Comparison of ENCODE assay signal across 8 cellular contexts in the genomic region with DNA sequence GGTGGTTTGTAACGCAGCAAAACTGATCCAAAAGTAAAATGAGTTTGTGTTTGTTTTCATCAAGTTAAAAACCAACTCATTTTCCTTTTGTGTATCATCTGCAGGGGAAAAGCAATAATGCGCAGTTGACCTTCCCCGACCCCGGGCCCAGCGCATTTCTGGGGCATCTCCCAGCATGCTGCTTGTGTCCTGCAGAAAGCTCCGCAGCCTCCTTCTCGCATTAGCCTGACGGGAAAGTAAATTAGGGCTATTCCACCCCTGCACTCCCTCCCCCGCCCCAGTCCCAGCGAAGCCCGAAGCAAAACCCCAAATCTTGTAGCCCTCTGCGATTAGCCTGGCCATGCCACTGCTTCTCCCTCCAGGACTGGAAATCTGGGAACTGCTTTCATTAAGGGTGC.
DNase-seq lines count a peak whose midpoint lies in the region; ATAC-seq and TF ChIP-seq lines count a peak whose summit lies in the region.

No MANE protein-coding gene starts in this region.

- no peaks in the 10 kb centered on the region for H3K36me3 ChIP-seq in BLaER1 treated with 17β-estradiol and CSF1 and Interleukin-3, amounts not matched to agents 10 nM and 100 nM
- H3K36me3 ChIP-seq in SJSA1 (no peaks in the 10 kb centered on the region), rectal smooth muscle tissue (ENCODE audit: control insufficient read depth, insufficient read depth, low read length) (no peaks in the 10 kb centered on the region)

- peak overlapping the region in 4 of 11 experiments; percentile 63 to 77 (median 73); a peak in 5 of 22 replicates for H3K9ac ChIP-seq in BLaER1 treated with 17β-estradiol and CSF1 and Interleukin-3, amounts not matched to agents 10 nM and 100 nM
- no peak overlapping the region for H3K9ac ChIP-seq in rectal smooth muscle tissue (ENCODE audit: low read length)

- H3K27ac ChIP-seq in BLaER1 treated with 17β-estradiol and CSF1 and Interleukin-3, amounts not matched to agents 10 nM and 100 nM, result peak overlapping the region in 2 of 11 experiments; percentile 74 to 82; a peak in 1 of 22 replicates
- H3K27ac ChIP-seq in SJSA1, result peak overlapping the region; percentile 32; the same call in 1 of the 2 replicates
- H3K27ac ChIP-seq in rectal smooth muscle tissue (ENCODE audit: low read depth, low read length), result no peak overlapping the region

- peaks cover 16 to 42% (median 34%) of the 10 kb centered on the region in 10 experiments for H3K4me1 ChIP-seq in BLaER1 treated with 17β-estradiol and CSF1 and Interleukin-3, amounts not matched to agents 10 nM and 100 nM
- H3K4me1 ChIP-seq in SJSA1 (replicated peaks) (peaks cover 12% of the 10 kb centered on the region), rectal smooth muscle tissue (ENCODE audit: control insufficient read depth, insufficient read depth, low read length) (peaks cover 2% of the 10 kb centered on the region)

- H3K9me3 ChIP-seq in BLaER1 treated with 17β-estradiol and CSF1 and Interleukin-3, amounts not matched to agents 10 nM and 100 nM (replicated peaks in 1 of 11), result no peaks in the 10 kb centered on the region
- no peaks in the 10 kb centered on the region for H3K9me3 ChIP-seq in SJSA1 (replicated peaks)

- no peaks in the 10 kb centered on the region for H3K27me3 ChIP-seq in BLaER1 treated with 17β-estradiol and CSF1 and Interleukin-3, amounts not matched to agents 10 nM and 100 nM
- H3K27me3 ChIP-seq in SJSA1 (replicated peaks), result no peaks in the 10 kb centered on the region
- H3K27me3 ChIP-seq in rectal smooth muscle tissue (ENCODE audit: control insufficient read depth, insufficient read depth, low read length), result no peaks in the 10 kb centered on the region

- no peak for ATAC-seq in GM19328 (IDR thresholded peaks at IDR 0.05; ENCODE audit: unreplicated experiment)

- H3K4me2 ChIP-seq in BLaER1 treated with 17β-estradiol and CSF1 and Interleukin-3, amounts not matched to agents 10 nM and 100 nM, result peak overlapping the region in 6 of 11 experiments; percentile 72 to 87 (median 76); a peak in 6 of 22 replicates

- H3K4me3 ChIP-seq in BLaER1 treated with 17β-estradiol and CSF1 and Interleukin-3, amounts not matched to agents 10 nM and 100 nM, result no peak overlapping the region
- H3K4me3 ChIP-seq in SJSA1 (no peak overlapping the region; the same call in 1 of the 2 replicates), fibroblast of pulmonary artery (replicated peaks; ENCODE audit: low read depth, low read length) (peak overlapping the region; percentile 47), rectal smooth muscle tissue (ENCODE audit: low read length) (peak overlapping the region; percentile 53)

- H4K20me1 ChIP-seq in BLaER1 treated with 17β-estradiol and CSF1 and Interleukin-3, amounts not matched to agents 10 nM and 100 nM, result no peaks in the 10 kb centered on the region

- TF ChIP-seq CTCF in fibroblast of pulmonary artery (IDR thresholded peaks at IDR 0.05; ENCODE audit: low read length, missing control alignments), result no peak

- DNase-seq in SJSA1 (ENCODE audit: low read depth in 1 of 2, low spot score in 2 of 2), result no peak
- no peak for DNase-seq in fibroblast of pulmonary artery (ENCODE audit: low read depth)
- no peak for DNase-seq in stimulated activated CD8-positive, alpha-beta memory T cell treated with anti-CD3 and anti-CD28 coated beads, Interleukin-4, amount 100 ng/mL, for 48 hours
- DNase-seq in effector CD8-positive, alpha-beta T cell (lab: John Stamatoyannopoulos, UW), result no peak
- DNase-seq in stimulated activated CD4-positive, alpha-beta T cell treated with anti-CD3 and anti-CD28 coated beads, Interleukin-2, amount 100 ng/mL, for 24 hours, result no peak

Comparison
In these comparisons a context has a peak if more than half of its experiments do, and no peak if none do; other contexts are left out.
1. H3K4me3 ChIP-seq: peak in fibroblast of pulmonary artery (single experiment) and rectal smooth muscle tissue (single experiment); none in BLaER1 treated with 17β-estradiol and CSF1 and Interleukin-3, amounts not matched to agents 10 nM and 100 nM (0 of 10) and SJSA1 (single experiment).